13 cellular contexts compared by ENCODE assay signal in the genomic region with DNA sequence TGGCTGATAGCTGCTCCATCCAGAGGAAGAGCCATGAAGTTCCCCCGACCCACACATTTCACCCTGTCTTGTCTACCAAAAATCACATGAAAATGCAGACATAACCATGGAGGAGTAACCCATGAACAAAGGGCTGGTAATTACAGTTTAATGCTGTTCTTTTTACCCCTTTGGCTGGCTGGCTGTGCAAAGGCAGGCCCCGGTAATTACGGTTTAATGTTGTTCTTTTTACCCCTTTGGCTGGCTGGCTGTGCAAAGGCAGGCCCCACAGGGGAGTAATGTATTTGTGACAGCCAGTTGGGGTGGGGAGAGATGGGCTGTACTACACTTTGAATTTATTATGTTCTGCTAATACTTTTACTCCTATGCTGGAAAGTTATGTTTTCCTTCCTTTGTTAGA. TPM values are rescaled to one million over a fixed set of nuclear protein-coding genes. Genes with fewer than 3 reads are reported as not detected.
DNase-seq lines count a peak whose midpoint lies in the region; ATAC-seq and TF ChIP-seq lines count a peak whose summit lies in the region.
"Had no signal": no experiment of that assay in that cellular context is flagged by ENCODE, and none has a peak within 500 bp of the region (broad histone marks: within the 10 kb centered on the region; RNA-seq: fewer than 3 reads in every experiment).

No MANE protein-coding gene starts in this region.

- intact Hi-C loops in heart left ventricle (cut with DNase I) (loop anchor here in 7 of 10 donors (5.0 to 10.0 kb wide), 6 partner anchors 40 to 1012 kb away; a partner anchor contains a TSS), left ventricle myocardium superior (cut with micrococcal nuclease) (loop anchor here (10.0 kb wide), 1 partner anchor 442 kb away; no protein-coding TSS in a partner anchor), upper lobe of right lung (cut with DNase I) (no loop called here)
- intact Hi-C loops in activated CD8-positive, alpha-beta T cell treated with anti-CD3 and anti-CD28 coated beads for 36 hours (cut with micrococcal nuclease), result loop anchor here (10.0 kb wide), 1 partner anchor 1012 kb away; no protein-coding TSS in a partner anchor

- H3K27me3 ChIP-seq in heart left ventricle, result no peaks in the 10 kb centered on the region
- no peaks in the 10 kb centered on the region for H3K27me3 ChIP-seq in lung (ENCODE audit: control insufficient read depth, insufficient read depth)
- H3K27me3 ChIP-seq in upper lobe of right lung, result no peaks in the 10 kb centered on the region
- H3K27me3 ChIP-seq: upper lobe of left lung had no signal

- WGBS in heart left ventricle, 4 donors, result 55 to 61% (median 56%) methylated on average over 3 of the region's 3 CpGs
- 75 to 83% methylated on average over 3 of the region's 3 CpGs for WGBS in lung, 2 donors

- POLR2A ChIA-PET in activated CD8-positive, alpha-beta T cell treated with anti-CD3 and anti-CD28 coated beads for 36 hours (lab: Charles Lee), result interaction anchor here (2.1 to 2.2 kb wide), 2 partner anchors 33 to 41 kb away, joined by 5 to 11 read pairs; a partner anchor contains a TSS

- peak overlapping the region; percentile 65 for H3K27ac Mint-ChIP-seq in activated CD8-positive, alpha-beta T cell treated with anti-CD3 and anti-CD28 coated beads for 36 hours

- DNase-seq in heart left ventricle (no peak), left ventricle myocardium superior (no peak), lung (ENCODE audit: low spot score) (no peak), upper lobe of right lung (no peak), ecto neural progenitor cell (ENCODE audit: low spot score) (no peak)
- DNase-seq in activated CD8-positive, alpha-beta T cell treated with anti-CD3 and anti-CD28 coated beads for 36 hours, result no peak
- DNase-seq: DMS79 treated with DMSO at 0.1 percent for 48 hours; foreskin melanocyte; stimulated activated CD4-positive, alpha-beta T cell treated with anti-CD3 and anti-CD28 coated beads, Interleukin-1b, Interleukin-23, amount 100 ng/mL, for 48 hours; upper lobe of left lung; WERI-Rb-1 had no signal

- H3K4me1 Mint-ChIP-seq in activated CD8-positive, alpha-beta T cell treated with anti-CD3 and anti-CD28 coated beads for 36 hours (ENCODE audit: low read depth), result peaks cover 92% of the 10 kb centered on the region

- CTCF ChIA-PET in activated CD8-positive, alpha-beta T cell treated with anti-CD3 and anti-CD28 coated beads for 36 hours (lab: Charles Lee), result interaction anchor here (1.3 to 2.4 kb wide), 4 partner anchors 10 to 29 kb away, joined by 4 to 12 read pairs (median 8); no protein-coding TSS in a partner anchor

- peak overlapping the region; percentile 20 to 85 (median 78) for H3K27ac ChIP-seq in heart left ventricle
- H3K27ac ChIP-seq in lung (ENCODE audit: low read depth in 1 of 2, low read length in 1 of 2), result peak overlapping the region; percentile 20 to 81
- peak overlapping the region; percentile 13 for H3K27ac ChIP-seq in upper lobe of right lung
- H3K27ac ChIP-seq: WERI-Rb-1 had no signal

- H3K4me1 ChIP-seq in heart left ventricle (peaks cover 0 to 100% (median 94%) of the 10 kb centered on the region in 12 donors), lung (ENCODE audit: control insufficient read depth in 2 of 2, insufficient read depth in 2 of 2, low read length in 2 of 2) (peaks cover 6 to 42% of the 10 kb centered on the region in 2 donors), upper lobe of right lung (peaks cover 74% of the 10 kb centered on the region)

- ATAC-seq in heart left ventricle (no peak), left ventricle myocardium superior (no peak), lung (ENCODE audit: insufficient read depth, low FRiP score) (no peak), upper lobe of right lung (no peak), GM21717 (IDR thresholded peaks at IDR 0.05; ENCODE audit: unreplicated experiment) (no peak), GM21576 (IDR thresholded peaks at IDR 0.05; ENCODE audit: unreplicated experiment) (no peak)
- ATAC-seq in activated CD8-positive, alpha-beta T cell treated with anti-CD3 and anti-CD28 coated beads for 36 hours, result no peak

- H3K9me3 ChIP-seq in heart left ventricle (no peaks in the 10 kb centered on the region), lung (ENCODE audit: control insufficient read depth in 2 of 2, insufficient read depth in 1 of 2, low read length in 1 of 2) (no peaks in the 10 kb centered on the region), upper lobe of right lung (no peaks in the 10 kb centered on the region)
- H3K9me3 ChIP-seq: upper lobe of left lung had no signal

- no peak overlapping the region for H3K4me3 Mint-ChIP-seq in activated CD8-positive, alpha-beta T cell treated with anti-CD3 and anti-CD28 coated beads for 36 hours

- no peak overlapping the region for H3K4me3 ChIP-seq in heart left ventricle
- H3K4me3 ChIP-seq in lung, result no peak overlapping the region
- H3K4me3 ChIP-seq in upper lobe of right lung, result no peak overlapping the region
- H3K4me3 ChIP-seq: upper lobe of left lung had no signal

- TF ChIP-seq POLR2A in heart left ventricle (IDR thresholded peaks at IDR 0.05), result no peak

- H3K36me3 Mint-ChIP-seq in activated CD8-positive, alpha-beta T cell treated with anti-CD3 and anti-CD28 coated beads for 36 hours (ENCODE audit: low read depth), result peaks cover 21% of the 10 kb centered on the region

- no peak for TF ChIP-seq CTCF in heart left ventricle (IDR thresholded peaks at IDR 0.05)
- TF ChIP-seq CTCF in activated CD8-positive, alpha-beta T cell treated with anti-CD3 and anti-CD28 coated beads for 36 hours (IDR thresholded peaks at IDR 0.05), result no peak
- TF ChIP-seq CTCF in lung (IDR thresholded peaks at IDR 0.05; ENCODE audit: control extremely low read depth, extremely low read depth), result no peak
- TF ChIP-seq CTCF in upper lobe of right lung (IDR thresholded peaks at IDR 0.05), result no peak

- H3K36me3 ChIP-seq in heart left ventricle (no peaks in the 10 kb centered on the region), lung (ENCODE audit: control insufficient read depth in 2 of 2, insufficient read depth in 2 of 2, low read length in 2 of 2) (peaks cover 0 to 3% of the 10 kb centered on the region in 2 donors), upper lobe of right lung (peaks cover 4% of the 10 kb centered on the region)
- H3K36me3 ChIP-seq: upper lobe of left lung, WERI-Rb-1 had no signal

- no peaks in the 10 kb centered on the region for H3K27me3 Mint-ChIP-seq in activated CD8-positive, alpha-beta T cell treated with anti-CD3 and anti-CD28 coated beads for 36 hours

- H3K9me3 Mint-ChIP-seq in activated CD8-positive, alpha-beta T cell treated with anti-CD3 and anti-CD28 coated beads for 36 hours, result no peaks in the 10 kb centered on the region

RNA-seq across cellular contexts. Expression of a gene that starts 41.7 kb away (rescaled TPM):
- total RNA-seq in heart left ventricle, result 100 to 1,000 TPM in 6 of 9 donors, 10 to 100 TPM in 3; 80.3 to 221 (median 147) TPM
- polyA plus RNA-seq in heart left ventricle, result 10 to 100 TPM; 16.3 to 65.2 TPM
- total RNA-seq in left ventricle myocardium superior, result 119 TPM
- 10 to 100 TPM; 55.4 to 57.6 TPM for total RNA-seq in activated CD8-positive, alpha-beta T cell treated with anti-CD3 and anti-CD28 coated beads for 36 hours
- total RNA-seq in lung, result 100 to 1,000 TPM; 128 to 222 TPM
- polyA plus RNA-seq in lung, result 10 to 100 TPM in 1 of 2 donors, 1 to 10 TPM in 1; 6.8 to 21.3 TPM
- total RNA-seq in upper lobe of right lung, result 137 TPM

Comparison
In these comparisons a context has a peak if more than half of its experiments do, and no peak if none do; other contexts are left out.
1. H3K27ac ChIP-seq: peak in every context shown above with its lines; median percentile 78 in heart left ventricle; 50 in lung; 13 in upper lobe of right lung.